Comparison of ENCODE assay signal across 18 cellular contexts in genomic region chr6:147231589-147231988, GRCh38. TPM values are rescaled to one million over a fixed set of nuclear protein-coding genes. Genes with fewer than 3 reads are reported as not detected.
A peak's percentile ranks its signal among the peaks of the same experiment; 100 is the strongest.
DNase-seq lines count a peak whose midpoint lies in the region; ATAC-seq, FAIRE-seq and TF ChIP-seq lines count a peak whose summit lies in the region.
"Had no signal": no experiment of that assay in that cellular context is flagged by ENCODE, and none has a peak within 500 bp of the region (broad histone marks: within the 10 kb centered on the region; RNA-seq: fewer than 3 reads in every experiment).

No MANE protein-coding gene starts in this region.

- H2BK20ac ChIP-seq in IMR-90 (ENCODE audit: low read depth, low read length): no peak overlapping the region

- H3K56ac ChIP-seq in IMR-90 (ENCODE audit: extremely low read depth, insufficient read depth, low read length): no peak overlapping the region

- DNase-seq in A549 (ENCODE audit: low read depth in 1 of 2, low spot score in 1 of 2) (no peak), IMR-90 (no peak), small intestine (no peak), GM19239 (ENCODE audit: insufficient read length, low spot score) (no peak), upper lobe of right lung (no peak)
- DNase-seq: C1 segment of cervical spinal cord; Calu3; CD4-positive, alpha-beta memory T cell; COR-L47; DMS53; DMS79 treated with DMSO at 0.1 percent for 48 hours; GM23248; H7; HCEC 1CT had no signal

- H3K4me1 ChIP-seq in A549 (no peaks in the 10 kb centered on the region; the same call in 2 of the 3 replicates), IMR-90 (ENCODE audit: control insufficient read depth, insufficient read depth, low read length) (no peaks in the 10 kb centered on the region), small intestine (ENCODE audit: control insufficient read depth in 2 of 2, insufficient read depth in 1 of 2, low read depth in 1 of 2, low read length in 1 of 2) (no peaks in the 10 kb centered on the region), upper lobe of right lung (no peaks in the 10 kb centered on the region)

- H3K36me3 ChIP-seq in IMR-90 (ENCODE audit: control insufficient read depth, insufficient read depth, low read length): no peaks in the 10 kb centered on the region; the same call in 1 of the 2 replicates
- no peaks in the 10 kb centered on the region for H3K36me3 ChIP-seq in small intestine (ENCODE audit: control insufficient read depth in 2 of 2, insufficient read depth in 2 of 2, low read length in 2 of 2)
- peaks cover under 1% of the 10 kb centered on the region for H3K36me3 ChIP-seq in upper lobe of right lung

- H3K9me1 ChIP-seq in IMR-90 (ENCODE audit: insufficient read depth, low read length): no peaks in the 10 kb centered on the region

- no peak overlapping the region for H2AFZ ChIP-seq in IMR-90 (replicated peaks; ENCODE audit: low read length, poor library complexity)
- H2AFZ ChIP-seq: GM23248 had no signal

- intact Hi-C loops in IMR-90 (cut with micrococcal nuclease) (no loop called here), upper lobe of right lung (cut with DNase I) (no loop called here)

- CTCF ChIA-PET in A549 (lab: Yijun Ruan, JAX): no interaction called here
- CTCF ChIA-PET in IMR-90 (lab: Yijun Ruan, JAX): interaction anchor here (0.5 kb wide), 1 partner anchor 61 kb away, joined by 3 read pairs; no protein-coding TSS in a partner anchor

- no peak for TF ChIP-seq CTCF in A549 (IDR thresholded peaks at IDR 0.05)
- no peak for TF ChIP-seq CTCF in IMR-90 (conservative IDR thresholded peaks at IDR 0.05; ENCODE audit: low read depth, low read length)
- no peak for TF ChIP-seq CTCF in upper lobe of right lung (IDR thresholded peaks at IDR 0.05)

- TF ChIP-seq RAD21 in A549 (conservative IDR thresholded peaks at IDR 0.05 in 1 of 2, IDR thresholded peaks at IDR 0.05 in 1 of 2) (no peak), IMR-90 (IDR thresholded peaks at IDR 0.05; ENCODE audit: low read length) (no peak)

- peaks cover 3% of the 10 kb centered on the region; the same call in 1 of the 2 replicates for H4K20me1 ChIP-seq in IMR-90 (ENCODE audit: insufficient read depth, low read length)

- no peak overlapping the region for H3K18ac ChIP-seq in IMR-90 (ENCODE audit: low read depth, low read length)

- dilution Hi-C loops in IMR-90 (cut with HindIII; ENCODE audit: low sequenced_read_pairs, unreplicated experiment): no loop called here

- H3K9ac ChIP-seq in IMR-90 (ENCODE audit: low read depth, low read length): no peak overlapping the region
- H3K9ac ChIP-seq: GM23248 had no signal

- POLR2A ChIA-PET in A549 (lab: Yijun Ruan, JAX) (no interaction called here), IMR-90 (lab: Charles Lee; ENCODE audit: unreplicated experiment) (no interaction called here)

- H2AK5ac ChIP-seq in IMR-90 (ENCODE audit: low read depth, low read length): no peak overlapping the region

- H3K79me1 ChIP-seq in IMR-90 (ENCODE audit: low read depth in 1 of 2, low read length in 2 of 2): peaks cover 17 to 18% of the 10 kb centered on the region in 2 experiments

- no peak overlapping the region for H2AK9ac ChIP-seq in IMR-90 (replicated peaks; ENCODE audit: low read depth, low read length, poor library complexity)

- H4K5ac ChIP-seq in IMR-90 (ENCODE audit: low read depth, low read length): no peak overlapping the region

- H2BK15ac ChIP-seq in IMR-90 (ENCODE audit: low read depth, low read length): no peak overlapping the region

- BruUV-seq in IMR-90 (replicated peaks; lab: Mats Ljungman, UMichigan): no TSS peak

- in situ Hi-C loops in IMR-90 (cut with MboI; ENCODE audit: low sequenced_read_pairs): no loop called here

- H3K27ac ChIP-seq in A549 (no peak overlapping the region), IMR-90 (ENCODE audit: insufficient read depth, low read length) (no peak overlapping the region), small intestine (ENCODE audit: low read depth in 1 of 2, low read length in 1 of 2) (no peak overlapping the region), upper lobe of right lung (no peak overlapping the region)
- H3K27ac ChIP-seq: GM23248 had no signal

- 84% methylated on average over 1 of the region's 1 CpG for WGBS in A549 (ENCODE audit: missing lambda C conversion rate)
- WGBS in IMR-90 (ENCODE audit: extremely low coverage in 2 of 2, insufficient read length in 1 of 2), 2 experiments: no CpG with 5 or more reads among the region's 1 CpG
- 68 to 76% (median 71%) methylated on average over 1 of the region's 1 CpG for WGBS in small intestine, 3 donors

- H3K4ac ChIP-seq in IMR-90 (ENCODE audit: low read depth, low read length): no peak overlapping the region

- no peak overlapping the region for H2BK5ac ChIP-seq in IMR-90 (ENCODE audit: low read depth, low read length, poor library complexity, severe bottlenecking)

- FAIRE-seq in A549 (lab: Jason Lieb, UNC) (no peak), islet of Langerhans (lab: Jason Lieb, UNC) (peak; percentile 51), small intestine (lab: Jason Lieb, UNC) (peak; percentile 49), GM19239 (lab: Jason Lieb, UNC) (no peak)
- FAIRE-seq: GM12892, H1 had no signal

- ATAC-seq in A549 (no peak), IMR-90 (ENCODE audit: low read depth) (no peak), upper lobe of right lung (no peak), GM19397 (IDR thresholded peaks at IDR 0.05; ENCODE audit: unreplicated experiment) (no peak)

- no peak overlapping the region for H3K23ac ChIP-seq in IMR-90 (ENCODE audit: low read depth, low read length)

- no peak overlapping the region for H4K8ac ChIP-seq in IMR-90 (ENCODE audit: low read depth in 2 of 2, low read length in 2 of 2)

- H3K9me3 ChIP-seq in A549 (no peaks in the 10 kb centered on the region), IMR-90 (ENCODE audit: control insufficient read depth, insufficient read depth, low read length) (no peaks in the 10 kb centered on the region), small intestine (ENCODE audit: control insufficient read depth, low read depth) (no peaks in the 10 kb centered on the region), upper lobe of right lung (no peaks in the 10 kb centered on the region)

- no peak overlapping the region for H4K91ac ChIP-seq in IMR-90 (ENCODE audit: insufficient read depth, low read depth, low read length)

- no peak overlapping the region for H2BK120ac ChIP-seq in IMR-90 (ENCODE audit: low read depth, low read length)

- no peak for TF ChIP-seq POLR2A in A549 (IDR thresholded peaks at IDR 0.05; ENCODE audit: low read length)
- TF ChIP-seq POLR2A in IMR-90 (IDR thresholded peaks at IDR 0.05; ENCODE audit: low read depth, low read length): no peak

- H3K27me3 ChIP-seq in IMR-90 (ENCODE audit: control insufficient read depth, insufficient read depth, low read length): no peaks in the 10 kb centered on the region
- H3K27me3 ChIP-seq in small intestine (ENCODE audit: control insufficient read depth in 2 of 2, insufficient read depth in 2 of 2, low read length in 2 of 2): no peaks in the 10 kb centered on the region
- H3K27me3 ChIP-seq in upper lobe of right lung: no peaks in the 10 kb centered on the region

- TF ChIP-seq EP300 in A549 (IDR thresholded peaks at IDR 0.05): no peak

- H3K4me2 ChIP-seq in A549 (no peak overlapping the region), IMR-90 (ENCODE audit: low read depth, low read length) (no peak overlapping the region)

- H3K14ac ChIP-seq in IMR-90 (replicated peaks; ENCODE audit: low read depth, low read length): no peak overlapping the region

- H3K4me3 ChIP-seq in A549 (no peak overlapping the region), IMR-90 (ENCODE audit: insufficient read depth, low read depth, low read length) (no peak overlapping the region), small intestine (ENCODE audit: low read depth in 1 of 2, low read length in 2 of 2) (no peak overlapping the region), upper lobe of right lung (no peak overlapping the region)
- H3K4me3 ChIP-seq: GM23248 had no signal

TF ChIP-seq in A549, 52 proteins besides CTCF, POLR2A, EP300 and RAD21:
- TF ChIP-seq MAFK (IDR thresholded peaks at IDR 0.05; ENCODE audit: partially characterized antibody): peak; percentile 17
- no peak for TF ChIP-seq EHF (CRISPR knock-in tag; IDR thresholded peaks at IDR 0.05)

TF ChIP-seq in IMR-90, 13 proteins besides CTCF, POLR2A, EP300 and RAD21:
- no peak for TF ChIP-seq ELK1 (IDR thresholded peaks at IDR 0.05; ENCODE audit: borderline replicate concordance, low read depth, low read length)
- TF ChIP-seq MAFK (IDR thresholded peaks at IDR 0.05; ENCODE audit: low read depth, low read length): peak; percentile 31; the same call in 1 of the 2 replicates
- TF ChIP-seq FOS (IDR thresholded peaks at IDR 0.05; ENCODE audit: low read depth, low read length): no peak
- TF ChIP-seq CHD1 (IDR thresholded peaks at IDR 0.05; ENCODE audit: low read depth, low read length): no peak

RNA-seq across cellular contexts. Expression of gene STXBP5, which starts 27.4 kb away (rescaled TPM):
- polyA plus RNA-seq in A549 (2011; rRNA removed) (17.8 and 23.6 TPM in 2 replicates), A549 (2017; fragmentation: RNase III; extraction: RNeasy Plus Mini Kit Qiagen cat#74134 plus additional on column Dnase treatment) (8.7 to 10.8 TPM (median 10.7 TPM) in 3 replicates), IMR-90 (2012; rRNA removed) (11.3 and 13.2 TPM in 2 replicates), small intestine (10 to 100 TPM; 10.8 to 25.0 (median 11.1) TPM)
- polyA plus RNA-seq in A549 (2012; cell fraction: cytosol; rRNA removed): 3.6 TPM in 2 replicates
- 2.5 and 3.6 TPM in 2 replicates for polyA plus RNA-seq in A549 (2012; cell fraction: nucleus; rRNA removed)
- 27.4 and 33.1 TPM in 2 replicates for polyA minus RNA-seq in A549 (2011; rRNA and poly(A)+ RNA removed)
- total RNA-seq in IMR-90 (2012; rRNA removed) (46.4 and 48.0 TPM in 2 replicates), upper lobe of right lung (22.1 TPM)
- 2.4 and 5.7 TPM in 2 replicates for polyA plus RNA-seq in IMR-90 (2012; cell fraction: cytosol; rRNA removed)
- 3.6 and 31.2 TPM in 2 replicates for polyA plus RNA-seq in IMR-90 (2012; cell fraction: nucleus; rRNA removed; ENCODE audit: low replicate concordance)
